8 cellular contexts compared by ENCODE assay signal in the genomic region with DNA sequence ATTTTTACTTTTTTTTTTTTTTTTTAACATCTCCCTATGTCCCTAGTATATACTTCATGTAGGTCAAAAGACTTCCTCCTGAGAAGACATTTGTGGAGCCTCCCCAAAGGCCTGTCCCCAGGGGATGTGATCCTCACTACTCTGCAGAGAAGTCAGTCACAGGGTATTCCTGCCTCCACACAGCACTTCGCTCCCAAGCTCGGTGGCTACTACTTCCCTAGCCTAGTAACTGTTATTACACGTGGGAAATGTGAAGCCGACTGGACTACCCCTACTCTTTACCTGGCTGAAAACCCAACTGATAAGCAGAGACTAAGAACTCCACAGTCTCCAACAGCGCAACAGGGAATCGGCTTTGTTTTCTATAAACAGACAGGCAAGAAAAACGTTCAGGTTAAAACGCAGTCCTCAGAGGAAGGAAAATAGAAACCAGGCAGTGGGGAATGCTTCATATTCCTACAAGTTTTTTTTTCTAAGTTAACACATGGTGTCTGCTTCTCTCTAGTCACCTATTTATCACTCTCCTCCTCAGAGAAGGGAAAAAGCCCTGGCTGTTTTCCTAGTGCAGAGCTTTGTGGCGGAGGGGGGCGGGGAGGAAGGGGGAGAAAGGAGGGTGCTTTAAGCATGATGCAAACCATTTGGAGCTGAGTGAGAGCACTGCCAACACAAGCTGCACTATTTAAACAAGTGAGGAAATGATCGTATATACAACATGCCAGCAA.
DNase-seq lines count a peak whose midpoint lies in the region; ATAC-seq, FAIRE-seq and TF ChIP-seq lines count a peak whose summit lies in the region.

No MANE protein-coding gene starts in this region.

- no peak overlapping the region for H3K4me3 Mint-ChIP-seq in CD8-positive, alpha-beta memory T cell

- FAIRE-seq in GM12891 (lab: Jason Lieb, UNC): no peak

- H3K9me3 Mint-ChIP-seq in CD8-positive, alpha-beta memory T cell: no peaks in the 10 kb centered on the region

- peak; percentile 32 for ATAC-seq in left colon
- ATAC-seq in HG02840 (IDR thresholded peaks at IDR 0.05; ENCODE audit: low FRiP score, unreplicated experiment): no peak

- H3K4me1 ChIP-seq in CD8-positive, alpha-beta memory T cell (ENCODE audit: insufficient read depth, low read length): no peaks in the 10 kb centered on the region

- peak overlapping the region; percentile 21; the same call in 1 of the 2 replicates for H3K4me3 ChIP-seq in LNCaP clone FGC (ENCODE audit: low read depth, low read length)
- H3K4me3 ChIP-seq in CD8-positive, alpha-beta memory T cell (ENCODE audit: low read length): no peak overlapping the region

- H3K36me3 ChIP-seq in CD8-positive, alpha-beta memory T cell (ENCODE audit: insufficient read depth, low read length): peaks cover 21% of the 10 kb centered on the region

- CTCF ChIA-PET in CD8-positive, alpha-beta memory T cell (lab: Charles Lee): interaction anchor here (1.0 kb wide), 1 partner anchor 73 kb away, joined by 3 read pairs; no protein-coding TSS in a partner anchor

- intact Hi-C loops in left colon (cut with DNase I, micrococcal nuclease): no loop called here

- DNase-seq in LNCaP clone FGC (ENCODE audit: low read depth) (peak; percentile 73), brain pericyte (ENCODE audit: low read depth, low spot score) (peak; percentile 83), left colon (peak; percentile 32 to 80), superior temporal gyrus (ENCODE audit: extremely low spot score) (peak; percentile 65), 8988T (no peak), GM12891 (ENCODE audit: insufficient read length, low spot score) (no peak)
- DNase-seq in CD8-positive, alpha-beta memory T cell: no peak

- peaks cover 0 to 1% of the 10 kb centered on the region in 2 donors for H3K27me3 Mint-ChIP-seq in CD8-positive, alpha-beta memory T cell

- POLR2A ChIA-PET in CD8-positive, alpha-beta memory T cell (lab: Charles Lee): no interaction called here

- TF ChIP-seq POLR2A in GM12891 (IDR thresholded peaks at IDR 0.05; ENCODE audit: low read depth, low read length): no peak

- H3K27me3 ChIP-seq in CD8-positive, alpha-beta memory T cell (ENCODE audit: insufficient read depth, low read length, poor library complexity, severe bottlenecking): no peaks in the 10 kb centered on the region

- H3K27ac Mint-ChIP-seq in CD8-positive, alpha-beta memory T cell: peak overlapping the region in 1 of 8 donors; percentile 62

- TF ChIP-seq CTCF in LNCaP clone FGC (IDR thresholded peaks at IDR 0.05; ENCODE audit: control insufficient read depth, extremely low read depth, insufficient read depth): no peak

- no peak overlapping the region for H3K27ac ChIP-seq in CD8-positive, alpha-beta memory T cell (ENCODE audit: low read depth, low read length)

- H3K4me1 Mint-ChIP-seq in CD8-positive, alpha-beta memory T cell: peaks cover 0 to 7% (median 0%) of the 10 kb centered on the region in 3 donors

- H3K36me3 Mint-ChIP-seq in CD8-positive, alpha-beta memory T cell: peaks cover 5 to 81% (median 11%) of the 10 kb centered on the region in 3 donors

- H3K9me3 ChIP-seq in CD8-positive, alpha-beta memory T cell (ENCODE audit: low read length): no peaks in the 10 kb centered on the region

TF ChIP-seq in GM12891, 5 proteins besides CTCF, POLR2A, EP300 and RAD21:
- TF ChIP-seq SPI1 (IDR thresholded peaks at IDR 0.05; ENCODE audit: low read depth, low read length) (no peak), TAF1 (IDR thresholded peaks at IDR 0.05; ENCODE audit: low read depth, low read length) (no peak), POU2F2 (IDR thresholded peaks at IDR 0.05; ENCODE audit: low read depth, low read length) (no peak), PAX5 (IDR thresholded peaks at IDR 0.05; ENCODE audit: insufficient read depth, low read length, severe bottlenecking) (no peak), POLR2AphosphoS5 (IDR thresholded peaks at IDR 0.05; ENCODE audit: low read depth, low read length) (no peak)

Comparison
In these comparisons a context has a peak if more than half of its experiments do, and no peak if none do; other contexts are left out.
1. DNase-seq: peak in LNCaP clone FGC (single experiment), brain pericyte (single experiment), left colon (2 of 2) and superior temporal gyrus (single experiment); none in 8988T (single experiment), CD8-positive, alpha-beta memory T cell (0 of 5) and GM12891 (single experiment).